ENCODE assay signal across 1 cellular context in genomic region chr19:3979674-3980352, GRCh38.
A peak's percentile ranks its signal among the peaks of the same experiment; 100 is the strongest.
TF ChIP-seq lines count a peak whose summit lies in the region.

No MANE protein-coding gene starts in this region.

TF ChIP-seq in K562, 482 proteins besides CTCF, POLR2A, EP300 and RAD21 (continued from another document and continues in another):
- no peak for TF ChIP-seq E2F4 (CRISPR knock-in tag; IDR thresholded peaks at IDR 0.05; ENCODE audit: low read depth)
- no peak for TF ChIP-seq XRCC5 (IDR thresholded peaks at IDR 0.05; ENCODE audit: low read depth, low read length)
- TF ChIP-seq SMAD1 (IDR thresholded peaks at IDR 0.05; ENCODE audit: low read depth, low read length, partially characterized antibody), result no peak
- TF ChIP-seq PHF8 (IDR thresholded peaks at IDR 0.05; ENCODE audit: borderline replicate concordance, low read length), result no peak
- TF ChIP-seq IRF1 (CRISPR knock-in tag; IDR thresholded peaks at IDR 0.05; ENCODE audit: borderline replicate concordance), result peak; percentile 8; the same call in 1 of the 2 replicates
- no peak for TF ChIP-seq NUFIP1 (IDR thresholded peaks at IDR 0.05; ENCODE audit: partially characterized antibody)
- no peak for TF ChIP-seq ZNF354B (CRISPR knock-in tag; IDR thresholded peaks at IDR 0.05)
- no peak for TF ChIP-seq ZNF217 (CRISPR knock-in tag; IDR thresholded peaks at IDR 0.05)
- no peak for TF ChIP-seq ZNF239 (CRISPR knock-in tag; IDR thresholded peaks at IDR 0.05)
- no peak for TF ChIP-seq ATF4 (CRISPR knock-in tag; IDR thresholded peaks at IDR 0.05)
- TF ChIP-seq FOXK1 (CRISPR knock-in tag; IDR thresholded peaks at IDR 0.05; ENCODE audit: borderline replicate concordance), result peak; percentile 71; the same call in 1 of the 2 replicates
- TF ChIP-seq NCOA6 (IDR thresholded peaks at IDR 0.05), result no peak
- TF ChIP-seq RHOXF2B (CRISPR knock-in tag; conservative IDR thresholded peaks at IDR 0.05), result no peak
- peak; percentile 86 for TF ChIP-seq RBFOX2 (IDR thresholded peaks at IDR 0.05; ENCODE audit: low read depth, low read length)
- no peak for TF ChIP-seq FOXJ2 (tag; IDR thresholded peaks at IDR 0.05)
- no peak for TF ChIP-seq SMARCA5 (IDR thresholded peaks at IDR 0.05)
- no peak for TF ChIP-seq ZNF134 (CRISPR knock-in tag; conservative IDR thresholded peaks at IDR 0.05)
- no peak for TF ChIP-seq MIER1 (IDR thresholded peaks at IDR 0.05; ENCODE audit: low read depth)
- no peak for TF ChIP-seq KDM1A (IDR thresholded peaks at IDR 0.05)
- TF ChIP-seq TAF9B (IDR thresholded peaks at IDR 0.05; ENCODE audit: partially characterized antibody), result no peak
- peak; percentile 27 for TF ChIP-seq HMGN3 (IDR thresholded peaks at IDR 0.05; ENCODE audit: borderline replicate concordance, extremely low read depth, insufficient read length, low read depth, low read length)
- TF ChIP-seq DACH1 (IDR thresholded peaks at IDR 0.05; ENCODE audit: partially characterized antibody), result no peak
- no peak for TF ChIP-seq NR1H2 (CRISPR knock-in tag; IDR thresholded peaks at IDR 0.05)
- no peak for TF ChIP-seq NFIC (IDR thresholded peaks at IDR 0.05)
- TF ChIP-seq TAF15 (IDR thresholded peaks at IDR 0.05; ENCODE audit: low read depth, low read length), result no peak
- no peak for TF ChIP-seq PATZ1 (CRISPR knock-in tag; IDR thresholded peaks at IDR 0.05; ENCODE audit: borderline replicate concordance)
- TF ChIP-seq CREB5 (CRISPR knock-in tag; IDR thresholded peaks at IDR 0.05), result no peak
- no peak for TF ChIP-seq BHLHE40 (IDR thresholded peaks at IDR 0.05; ENCODE audit: low read length)
- no peak for TF ChIP-seq ETS2 (tag; IDR thresholded peaks at IDR 0.05; ENCODE audit: borderline replicate concordance, poor library complexity, severe bottlenecking)
- TF ChIP-seq TBL1XR1 (IDR thresholded peaks at IDR 0.05; ENCODE audit: low read length in 2 of 2), result 0 out of 4 replicates have a peak, but pooled peaks of 1 of the 2 experiments have one; percentile 29
- no peak for TF ChIP-seq ZNF507 (tag; conservative IDR thresholded peaks at IDR 0.05)
- TF ChIP-seq GTF2A2 (tag; IDR thresholded peaks at IDR 0.05), result no peak
- no peak for TF ChIP-seq UBTF (IDR thresholded peaks at IDR 0.05; ENCODE audit: borderline replicate concordance in 1 of 2, low read depth in 2 of 2, low read length in 2 of 2)
- TF ChIP-seq CBX8 (IDR thresholded peaks at IDR 0.05; ENCODE audit: borderline replicate concordance, extremely low read depth, low read depth, low read length, poor library complexity, severe bottlenecking), result no peak
- TF ChIP-seq VEZF1 (CRISPR knock-in tag; IDR thresholded peaks at IDR 0.05), result no peak
- TF ChIP-seq SRSF3 (IDR thresholded peaks at IDR 0.05; ENCODE audit: insufficient read depth, low read length), result no peak
- no peak for TF ChIP-seq TEAD4 (IDR thresholded peaks at IDR 0.05; ENCODE audit: low read length)
- TF ChIP-seq TEAD4 (CRISPR knock-in tag; IDR thresholded peaks at IDR 0.05; ENCODE audit: borderline replicate concordance), result no peak
- no peak for TF ChIP-seq ZNF232 (CRISPR knock-in tag; IDR thresholded peaks at IDR 0.05)
- no peak for TF ChIP-seq SIX5 (IDR thresholded peaks at IDR 0.05; ENCODE audit: borderline replicate concordance in 1 of 2, insufficient read depth in 1 of 2, low read depth in 1 of 2, low read length in 2 of 2)
- no peak for TF ChIP-seq ILF3 (IDR thresholded peaks at IDR 0.05; ENCODE audit: borderline replicate concordance)
- TF ChIP-seq BACH1 (tag; IDR thresholded peaks at IDR 0.05), result no peak
- TF ChIP-seq HMG20A (CRISPR knock-in tag; conservative IDR thresholded peaks at IDR 0.05), result no peak
- TF ChIP-seq THRA (IDR thresholded peaks at IDR 0.05), result no peak
- 0 out of 2 replicates have a peak, but pooled peaks have one; percentile 33 for TF ChIP-seq RUNX1 (IDR thresholded peaks at IDR 0.05; ENCODE audit: low read depth)
- no peak for TF ChIP-seq ZBTB12 (CRISPR knock-in tag; IDR thresholded peaks at IDR 0.05)
- no peak for TF ChIP-seq TAF1 (IDR thresholded peaks at IDR 0.05; ENCODE audit: control insufficient read depth, extremely low read depth, insufficient read depth, low read length, severe bottlenecking)
- no peak for TF ChIP-seq YY1 (IDR thresholded peaks at IDR 0.05; ENCODE audit: borderline replicate concordance in 1 of 3, control insufficient read depth in 1 of 3, extremely low read depth in 1 of 3, insufficient read depth in 3 of 3, insufficient read length in 1 of 3, insufficient replicate concordance in 2 of 3, low read depth in 1 of 3, low read length in 2 of 3)
- TF ChIP-seq FUS (optimal IDR thresholded peaks at IDR 0.05; ENCODE audit: low read depth, low read length), result no peak
- peak; percentile 70; the same call in 1 of the 2 replicates for TF ChIP-seq IRF2 (CRISPR knock-in tag; IDR thresholded peaks at IDR 0.05)
- no peak for TF ChIP-seq ZBTB43 (CRISPR knock-in tag; IDR thresholded peaks at IDR 0.05)
- no peak for TF ChIP-seq GABPB2 (CRISPR knock-in tag; conservative IDR thresholded peaks at IDR 0.05)
- TF ChIP-seq BRF2 (IDR thresholded peaks at IDR 0.05; ENCODE audit: borderline replicate concordance, insufficient read depth, insufficient read length), result no peak
- no peak for TF ChIP-seq NEUROD1 (IDR thresholded peaks at IDR 0.05; ENCODE audit: borderline replicate concordance, low read depth, low read length, partially characterized antibody)
- TF ChIP-seq LCOR (CRISPR knock-in tag; IDR thresholded peaks at IDR 0.05), result no peak
- no peak for TF ChIP-seq NR2F6 (CRISPR knock-in tag; IDR thresholded peaks at IDR 0.05)
